ENCODE assay signal across 25 cellular contexts in the genomic region with DNA sequence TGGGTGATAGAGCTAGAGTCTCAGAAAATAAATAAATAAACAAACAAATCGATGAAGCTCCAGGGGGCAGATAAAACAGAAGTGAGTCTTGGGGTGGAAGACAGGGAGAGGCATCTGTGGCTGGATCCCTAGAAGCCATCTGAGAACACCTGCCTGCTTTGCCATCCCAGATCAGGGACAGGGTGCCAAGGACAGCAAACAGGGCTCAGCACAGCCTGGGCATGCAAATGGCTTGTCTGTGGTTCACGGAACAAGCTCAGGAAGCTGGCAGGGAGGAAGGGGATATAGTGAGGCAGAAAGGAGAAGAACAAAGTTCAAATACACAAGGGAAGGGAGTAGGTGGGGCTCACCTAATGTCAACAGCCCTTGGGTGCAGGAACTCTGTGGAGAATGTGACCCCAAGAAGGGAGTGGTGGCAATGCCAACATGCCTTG. TPM values are rescaled to one million over a fixed set of nuclear protein-coding genes. Genes with fewer than 3 reads are reported as not detected.
DNase-seq lines count a peak whose midpoint lies in the region; TF ChIP-seq lines count a peak whose summit lies in the region.
"Had no signal": no experiment of that assay in that cellular context is flagged by ENCODE, and none has a peak within 500 bp of the region (broad histone marks: within the 10 kb centered on the region; RNA-seq: fewer than 3 reads in every experiment).

No MANE protein-coding gene starts in this region.

- H2AFZ ChIP-seq in mesenchymal stem cell (ENCODE audit: low read depth, low read length): no peak overlapping the region

- no peak overlapping the region for H3K4me3 ChIP-seq in neutrophil (ENCODE audit: low read depth in 1 of 2, low read length in 1 of 2)
- no peak overlapping the region for H3K4me3 ChIP-seq in mesenchymal stem cell (ENCODE audit: insufficient read depth in 1 of 2, low read depth in 1 of 2, low read length in 2 of 2)
- H3K4me3 ChIP-seq: left ventricle myocardium inferior, MG63, SK-N-MC had no signal

- H2BK120ac ChIP-seq in mesenchymal stem cell (ENCODE audit: low read depth, low read length): no peak overlapping the region

- no peak overlapping the region for H3K9ac ChIP-seq in mesenchymal stem cell (ENCODE audit: low read length)

- H3K14ac ChIP-seq in mesenchymal stem cell (ENCODE audit: low read length in 2 of 2): no peak overlapping the region

- H3K4me1 ChIP-seq in neutrophil (ENCODE audit: control insufficient read depth in 1 of 2, insufficient read depth in 1 of 2, low read depth in 1 of 2, low read length in 1 of 2): peaks cover 35 to 40% of the 10 kb centered on the region in 2 experiments
- H3K4me1 ChIP-seq in mesenchymal stem cell (ENCODE audit: control insufficient read depth, insufficient read depth, low read depth, low read length): peaks cover 1% of the 10 kb centered on the region
- H3K4me1 ChIP-seq: left ventricle myocardium inferior had no signal

- H2BK5ac ChIP-seq in mesenchymal stem cell (ENCODE audit: low read depth, low read length, poor library complexity, severe bottlenecking): no peak overlapping the region

- H3K79me1 ChIP-seq in mesenchymal stem cell (replicated peaks; ENCODE audit: low read length, poor library complexity, severe bottlenecking): peaks cover 2% of the 10 kb centered on the region

- no peak overlapping the region for H2BK15ac ChIP-seq in mesenchymal stem cell (ENCODE audit: low read depth, poor library complexity, severe bottlenecking)

- no peaks in the 10 kb centered on the region for H3K4me1 Mint-ChIP-seq in glutamatergic neuron (ENCODE audit: low read depth, unreplicated experiment)

- DNase-seq in NCI-H146 (lab: John Stamatoyannopoulos, UW): peak; percentile 7
- no peak for DNase-seq in NCI-H146 treated with DMSO at 0.1 percent for 48 hours (lab: John Stamatoyannopoulos, UW; ENCODE audit: unreplicated experiment)
- DNase-seq in LoVo (ENCODE audit: low spot score): peak; percentile 72
- DNase-seq in epithelial cell of prostate (ENCODE audit: low read depth, low spot score): no peak
- DNase-seq in mesenchymal stem cell: no peak
- DNase-seq in glutamatergic neuron: no peak
- DNase-seq in NCI-H510A (lab: John Stamatoyannopoulos, UW): no peak
- DNase-seq: activated CD4-positive, alpha-beta T cell treated with anti-CD3 and anti-CD28 coated beads, Interleukin-2, amount 10 ng/mL, durations not matched to agents 24 days and 14 days; activated naive CD8-positive, alpha-beta T cell treated with anti-CD3 and anti-CD28 coated beads, Interleukin-2, amount 10 ng/mL, durations not matched to agents 7 days and 5 days; DND-41; KBM-7; left ventricle myocardium inferior; MG63; natural killer cell; NCI-H1105 treated with DMSO at 0.1 percent for 48 hours; NCI-H226; NCI-H82; retina had no signal

- 94% methylated on average over 2 of the region's 2 CpGs for WGBS in mesenchymal stem cell

- no peak overlapping the region for H3K4ac ChIP-seq in mesenchymal stem cell (ENCODE audit: low read depth in 1 of 2, low read length in 2 of 2)

- H3K36me3 ChIP-seq in neutrophil: peaks cover 76% of the 10 kb centered on the region
- peaks cover 25 to 60% of the 10 kb centered on the region in 2 experiments for H3K36me3 ChIP-seq in mesenchymal stem cell (ENCODE audit: control insufficient read depth in 1 of 2, insufficient read depth in 2 of 2, low read depth in 1 of 2, low read length in 2 of 2)

- H3K27ac ChIP-seq in epithelial cell of prostate: peak overlapping the region; percentile 70
- peak overlapping the region; percentile 54 for H3K27ac ChIP-seq in neutrophil
- H3K27ac ChIP-seq in mesenchymal stem cell (ENCODE audit: low read length, poor library complexity, severe bottlenecking): no peak overlapping the region
- H3K27ac ChIP-seq: 22Rv1, C4-2B, left ventricle myocardium inferior, RWPE1, SK-N-MC, VCaP had no signal

- no peak for TF ChIP-seq CTCF in neutrophil (IDR thresholded peaks at IDR 0.05)
- no peak for TF ChIP-seq CTCF in glutamatergic neuron (IDR thresholded peaks at IDR 0.05; ENCODE audit: partially characterized antibody, unreplicated experiment)

- H3K9me3 ChIP-seq in neutrophil (no peaks in the 10 kb centered on the region), mesenchymal stem cell (ENCODE audit: control insufficient read depth, low read length) (peaks cover 5% of the 10 kb centered on the region)
- H3K9me3 ChIP-seq: MG63 had no signal

- no peak overlapping the region for H4K91ac ChIP-seq in mesenchymal stem cell (ENCODE audit: low read length)

- H3K4me2 ChIP-seq in mesenchymal stem cell (ENCODE audit: low read length, poor library complexity, severe bottlenecking): no peak overlapping the region

- H3K36me3 Mint-ChIP-seq in glutamatergic neuron (ENCODE audit: unreplicated experiment): peaks cover 15% of the 10 kb centered on the region

- H3K18ac ChIP-seq in mesenchymal stem cell (ENCODE audit: low read depth in 1 of 2, low read length in 2 of 2): no peak overlapping the region

- no peak overlapping the region for H3K4me3 Mint-ChIP-seq in glutamatergic neuron (ENCODE audit: unreplicated experiment)
- H3K4me3 Mint-ChIP-seq: activated CD4-positive, alpha-beta T cell treated with anti-CD3 and anti-CD28 coated beads, Interleukin-2, amount 10 ng/mL, durations not matched to agents 24 days and 14 days; activated naive CD8-positive, alpha-beta T cell treated with anti-CD3 and anti-CD28 coated beads, Interleukin-2, amount 10 ng/mL, durations not matched to agents 7 days and 5 days; activated T-helper 1 cell treated with anti-CD3 and anti-CD28 coated beads, Interleukin-12 subunit alpha, Interleukin-12 subunit beta, Interleukin-2, Interleukin-4 antibody, amounts not matched to agents 30 ng/mL and 10 ng/mL and 1 ng/mL, durations not matched to agents 14 hours and 24 hours and 36 hours; natural killer cell had no signal

- H2BK12ac ChIP-seq in mesenchymal stem cell (ENCODE audit: low read length in 2 of 2): no peak overlapping the region

- H3K9me3 Mint-ChIP-seq in glutamatergic neuron (ENCODE audit: unreplicated experiment): peaks cover 7% of the 10 kb centered on the region
- H3K9me3 Mint-ChIP-seq: activated CD4-positive, alpha-beta T cell treated with anti-CD3 and anti-CD28 coated beads, Interleukin-2, amount 10 ng/mL, durations not matched to agents 24 days and 14 days; natural killer cell had no signal

- H3K23ac ChIP-seq in mesenchymal stem cell (ENCODE audit: low read length in 2 of 2): no peak overlapping the region

- H3K27me3 ChIP-seq in neutrophil (no peaks in the 10 kb centered on the region), mesenchymal stem cell (ENCODE audit: control insufficient read depth in 1 of 2, insufficient read depth in 1 of 2, low read length in 2 of 2) (no peaks in the 10 kb centered on the region)
- H3K27me3 ChIP-seq: MG63 had no signal

- H4K8ac ChIP-seq in mesenchymal stem cell (ENCODE audit: low read length): no peak overlapping the region

- no peak overlapping the region for H2AK5ac ChIP-seq in mesenchymal stem cell (ENCODE audit: low read length, severe bottlenecking)

- peaks cover 1% of the 10 kb centered on the region for H3K27me3 Mint-ChIP-seq in glutamatergic neuron (ENCODE audit: unreplicated experiment)
- H3K27me3 Mint-ChIP-seq: activated CD4-positive, alpha-beta T cell treated with anti-CD3 and anti-CD28 coated beads, Interleukin-2, amount 10 ng/mL, durations not matched to agents 24 days and 14 days; activated naive CD8-positive, alpha-beta T cell treated with anti-CD3 and anti-CD28 coated beads, Interleukin-2, amount 10 ng/mL, durations not matched to agents 7 days and 5 days had no signal

- H3K27ac Mint-ChIP-seq in glutamatergic neuron (ENCODE audit: unreplicated experiment): no peak overlapping the region
- H3K27ac Mint-ChIP-seq: activated CD4-positive, alpha-beta T cell treated with anti-CD3 and anti-CD28 coated beads, Interleukin-2, amount 10 ng/mL, durations not matched to agents 24 days and 14 days; activated naive CD8-positive, alpha-beta T cell treated with anti-CD3 and anti-CD28 coated beads, Interleukin-2, amount 10 ng/mL, durations not matched to agents 7 days and 5 days; activated T-helper 1 cell treated with anti-CD3 and anti-CD28 coated beads, Interleukin-12 subunit alpha, Interleukin-12 subunit beta, Interleukin-2, Interleukin-4 antibody, amounts not matched to agents 30 ng/mL and 10 ng/mL and 1 ng/mL, durations not matched to agents 14 hours and 24 hours and 36 hours; natural killer cell had no signal

RNA-seq across cellular contexts. Expression of a gene that starts 27.5 kb away (rescaled TPM):
- 35.4 TPM for polyA plus RNA-seq in mesenchymal stem cell (2013, experiment 1 of 2)
- polyA plus RNA-seq in mesenchymal stem cell (2013, experiment 2 of 2): 33.7 TPM
- 1.9 TPM for total RNA-seq in glutamatergic neuron (ENCODE audit: unreplicated experiment)

RNA-seq across cellular contexts. Expression of a gene that starts 52.4 kb away (rescaled TPM):
- polyA plus RNA-seq in mesenchymal stem cell (2013, experiment 1 of 2): 4.3 TPM
- polyA plus RNA-seq in mesenchymal stem cell (2013, experiment 2 of 2): 4.3 TPM
- 2.8 TPM for total RNA-seq in glutamatergic neuron (ENCODE audit: unreplicated experiment)

RNA-seq across cellular contexts. Expression of a gene that starts 52.6 kb away (rescaled TPM):
- 1.4 TPM for polyA plus RNA-seq in mesenchymal stem cell (2013, experiment 1 of 2)
- polyA plus RNA-seq in mesenchymal stem cell (2013, experiment 2 of 2): 1.3 TPM
- total RNA-seq in glutamatergic neuron (ENCODE audit: unreplicated experiment): not detected

Comparison
In these comparisons a context has a peak if more than half of its experiments do, and no peak if none do; other contexts are left out.
1. DNase-seq: peak in NCI-H146 (single experiment) and LoVo (single experiment); none in NCI-H146 treated with DMSO at 0.1 percent for 48 hours (single experiment), epithelial cell of prostate (single experiment), mesenchymal stem cell (single experiment), glutamatergic neuron (single experiment) and NCI-H510A (single experiment).